Comparison of ENCODE assay signal across 21 cellular contexts in genomic region chr1:981491-981954, GRCh38. TPM values are rescaled to one million over a fixed set of nuclear protein-coding genes. Genes with fewer than 3 reads are reported as not detected.
DNase-seq lines count a peak whose midpoint lies in the region; ATAC-seq and TF ChIP-seq lines count a peak whose summit lies in the region.
"Had no signal": no experiment of that assay in that cellular context is flagged by ENCODE, and none has a peak within 500 bp of the region (broad histone marks: within the 10 kb centered on the region; RNA-seq: fewer than 3 reads in every experiment).

No MANE protein-coding gene starts in this region.

- H3K27ac ChIP-seq in BLaER1 (no peak overlapping the region), gastrocnemius medialis (peak overlapping the region; percentile 100)
- H3K27ac ChIP-seq: GM23248 had no signal

- in situ Hi-C loops in gastrocnemius medialis (cut with MboI; ENCODE audit: low sequenced_read_pairs in 4 of 4): loop anchor here in 2 of 4 donors (10.0 kb wide), 1 partner anchor 83 kb away; no protein-coding TSS in a partner anchor

- peak overlapping the region; percentile 70 for H3K4me2 ChIP-seq in BLaER1

- H3K27me3 ChIP-seq in BLaER1 (peaks cover 37% of the 10 kb centered on the region), gastrocnemius medialis (no peaks in the 10 kb centered on the region)

- no peak for TF ChIP-seq CTCF in gastrocnemius medialis (IDR thresholded peaks at IDR 0.05 in 4 of 5, conservative IDR thresholded peaks at IDR 0.05 in 1 of 5)

- intact Hi-C loops in Right ventricle myocardium superior (cut with DNase I) (no loop called here), gastrocnemius medialis (cut with DNase I; ENCODE audit: low total_unique reads) (loop anchor here (5.0 kb wide), 1 partner anchor 366 kb away; the partner anchor contains the start of gene DVL1)

- DNase-seq in Right ventricle myocardium superior (no peak), islet precursor cell (peak; percentile 49), gastrocnemius medialis (peak in 1 of 2 donors; percentile 77), NAMALWA (ENCODE audit: low spot score) (no peak), cerebellar cortex (ENCODE audit: low spot score) (no peak)
- DNase-seq: BE2C; Calu3; CD8-positive, alpha-beta T cell; GM23248; HCEC 1CT; NCI-H1105 treated with DMSO at 0.1 percent for 48 hours; NCI-H187; NCI-H2107; NCI-H510A; NCI-H774; OCI-M1; SIG-M5 had no signal

- no peak overlapping the region for H3K4me3 ChIP-seq in BLaER1
- H3K4me3 ChIP-seq in gastrocnemius medialis: peak overlapping the region; percentile 58 to 65 (median 62)
- H3K4me3 ChIP-seq: GM12878, GM23248, K562 had no signal

- H4K20me1 ChIP-seq in BLaER1: no peaks in the 10 kb centered on the region

- H3K4me1 ChIP-seq in BLaER1 (peaks cover 13% of the 10 kb centered on the region), gastrocnemius medialis (peaks cover 29 to 38% of the 10 kb centered on the region in 2 donors)
- H3K4me1 ChIP-seq: BE2C had no signal

- H3K9ac ChIP-seq in BLaER1: 0 out of 2 replicates have a peak overlapping the region, but pooled peaks have one; percentile 2
- H3K9ac ChIP-seq: GM23248 had no signal

- TF ChIP-seq POLR2A in gastrocnemius medialis (IDR thresholded peaks at IDR 0.05): no peak

- ATAC-seq in Right ventricle myocardium superior (ENCODE audit: poor library complexity): peak; percentile 3
- ATAC-seq in gastrocnemius medialis: peak; percentile 4 to 12
- no peak for ATAC-seq in HG02852 (IDR thresholded peaks at IDR 0.05; ENCODE audit: unreplicated experiment)
- ATAC-seq: CD8-positive, alpha-beta T cell; GM12878 had no signal

- no peaks in the 10 kb centered on the region for H3K9me3 ChIP-seq in BLaER1
- no peaks in the 10 kb centered on the region for H3K9me3 ChIP-seq in gastrocnemius medialis
- H3K9me3 ChIP-seq: BE2C had no signal

- H3K36me3 ChIP-seq in BLaER1: no peaks in the 10 kb centered on the region
- no peaks in the 10 kb centered on the region for H3K36me3 ChIP-seq in gastrocnemius medialis
- H3K36me3 ChIP-seq: BE2C had no signal

RNA-seq across cellular contexts. Expression of gene PERM1, which starts 0.4 kb away (rescaled TPM):
- 170 TPM for total RNA-seq in Right ventricle myocardium superior
- 100 to 1,000 TPM in 2 of 4 donors, 10 to 100 TPM in 2; 38.9 to 218 (median 98.8) TPM for total RNA-seq in gastrocnemius medialis
- total RNA-seq: Calu3, GM12878, GM23248, K562 had no signal

RNA-seq across cellular contexts. Expression of gene PLEKHN1, which starts 15.2 kb away (rescaled TPM):
- not detected for total RNA-seq in Right ventricle myocardium superior
- total RNA-seq in gastrocnemius medialis: under 1 TPM in 1 of 4 donors, not detected in 3; 0.23 TPM

RNA-seq across cellular contexts. Expression of gene HES4, which starts 18.4 kb away (rescaled TPM):
- total RNA-seq in Right ventricle myocardium superior: 27.4 TPM
- 10 to 100 TPM in 2 of 4 donors, 1 to 10 TPM in 2; 6.4 to 17.4 (median 9.5) TPM for total RNA-seq in gastrocnemius medialis

RNA-seq across cellular contexts. Expression of gene KLHL17, which starts 21.1 kb away (rescaled TPM):
- total RNA-seq in Right ventricle myocardium superior (5.6 TPM), gastrocnemius medialis (1 to 10 TPM; 1.3 to 5.7 (median 2.3) TPM)

RNA-seq across cellular contexts. Expression of gene NOC2L, which starts 22.5 kb away (rescaled TPM):
- total RNA-seq in Right ventricle myocardium superior (42.8 TPM), gastrocnemius medialis (100 to 1,000 TPM in 1 of 4 donors, 10 to 100 TPM in 3; 47.4 to 115 (median 74.2) TPM)
